Comparison of ENCODE assay signal across 21 cellular contexts in the genomic region with DNA sequence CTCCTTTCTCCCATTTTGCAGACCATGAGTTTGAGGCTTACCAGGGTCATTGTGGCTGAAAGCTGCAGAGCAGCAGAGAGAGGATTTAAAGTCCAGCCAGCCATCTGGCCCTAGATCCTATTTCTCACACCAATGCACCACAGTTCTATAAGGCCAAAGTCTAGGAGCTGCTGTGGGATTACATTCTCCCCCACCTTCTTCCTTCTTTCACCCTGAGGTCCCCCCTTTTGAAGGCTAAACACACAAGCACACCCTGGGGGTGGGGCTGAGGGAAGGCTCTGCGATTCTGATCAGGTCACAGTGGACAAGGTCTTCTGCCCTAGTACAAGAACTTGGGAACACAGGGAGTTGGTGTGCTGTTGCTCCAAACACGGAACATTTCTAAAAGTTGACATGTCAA.
"Had no signal": no experiment of that assay in that cellular context is flagged by ENCODE, and none has a peak within 500 bp of the region (broad histone marks: within the 10 kb centered on the region; RNA-seq: fewer than 3 reads in every experiment).

No MANE protein-coding gene starts in this region.

- H3K27ac Mint-ChIP-seq: dendritic cell treated with granulocyte-macrophage colony-stimulating factor and Interleukin-4, amounts not matched to agents 40 ng/mL and 50 ng/mL, for 4 days; effector memory CD8-positive, alpha-beta T cell; endodermal cell; memory B cell; naive thymus-derived CD4-positive, alpha-beta T cell had no signal

- H3K36me3 Mint-ChIP-seq: memory B cell had no signal

- H3K27ac ChIP-seq: colonic mucosa, epithelial cell of prostate, gastroesophageal sphincter, heart left ventricle, left lung, lower lobe of right lung had no signal

- ATAC-seq: effector memory CD8-positive, alpha-beta T cell; esophagus mucosa; gastroesophageal sphincter; heart left ventricle; left cardiac atrium; left lung; left ventricle myocardium superior; lower lobe of right lung; naive thymus-derived CD4-positive, alpha-beta T cell had no signal

- H3K36me3 ChIP-seq: colonic mucosa, gastroesophageal sphincter, heart left ventricle, left lung, lower lobe of right lung had no signal

- H3K4me3 ChIP-seq: colonic mucosa, gastroesophageal sphincter, heart left ventricle, left lung, lower lobe of right lung had no signal

- H3K27me3 Mint-ChIP-seq: effector memory CD8-positive, alpha-beta T cell; memory B cell had no signal

- H3K27me3 ChIP-seq: colonic mucosa, left lung had no signal

- DNase-seq: colonic mucosa; cortex of kidney; effector CD8-positive, alpha-beta T cell; effector memory CD8-positive, alpha-beta T cell; endodermal cell; erythroblast; heart left ventricle; hippocampal formation; left cardiac atrium; left lung; left ventricle myocardium superior; lower lobe of right lung; mammary epithelial cell; mesendoderm; midbrain; naive thymus-derived CD4-positive, alpha-beta T cell had no signal

- H3K4me1 ChIP-seq: colonic mucosa, gastroesophageal sphincter, heart left ventricle, left lung, lower lobe of right lung had no signal

- H3K4me3 Mint-ChIP-seq: dendritic cell treated with granulocyte-macrophage colony-stimulating factor and Interleukin-4, amounts not matched to agents 40 ng/mL and 50 ng/mL, for 4 days; effector memory CD8-positive, alpha-beta T cell; endodermal cell; memory B cell; naive thymus-derived CD4-positive, alpha-beta T cell had no signal

- H3K4me1 Mint-ChIP-seq: endodermal cell; memory B cell; naive thymus-derived CD4-positive, alpha-beta T cell had no signal

- H3K9me3 ChIP-seq: colonic mucosa had no signal
